Comparison of ENCODE assay signal across 30 cellular contexts in genomic region chr2:69225933-69226332, GRCh38.
DNase-seq lines count a peak whose midpoint lies in the region; ATAC-seq and TF ChIP-seq lines count a peak whose summit lies in the region.
"Had no signal": no experiment of that assay in that cellular context is flagged by ENCODE, and none has a peak within 500 bp of the region (broad histone marks: within the 10 kb centered on the region; RNA-seq: fewer than 3 reads in every experiment).

No MANE protein-coding gene starts in this region.

- peak overlapping the region; percentile 49 to 87 for H2BK12ac ChIP-seq in mesenchymal stem cell (ENCODE audit: low read length in 2 of 2)

- H3K18ac ChIP-seq in mesenchymal stem cell (ENCODE audit: low read depth in 1 of 2, low read length in 2 of 2), result peak overlapping the region; percentile 67 to 90

- no peaks in the 10 kb centered on the region for H3F3A ChIP-seq in PC-3 (ENCODE audit: low read length, unreplicated experiment)

- no peaks in the 10 kb centered on the region for H3K9me2 ChIP-seq in PC-3 (replicated peaks; ENCODE audit: low read length)

- peaks cover 6% of the 10 kb centered on the region for H3K4me1 ChIP-seq in mesenchymal stem cell (ENCODE audit: control insufficient read depth, insufficient read depth, low read depth, low read length)
- peaks cover 10% of the 10 kb centered on the region; the same call in 1 of the 2 replicates for H3K4me1 ChIP-seq in PC-3 (ENCODE audit: insufficient read depth, low read length)

- peak overlapping the region in 1 of 2 experiments; percentile 35 for H3K14ac ChIP-seq in mesenchymal stem cell (ENCODE audit: low read length in 2 of 2)

- peak overlapping the region; percentile 88 for H2BK120ac ChIP-seq in mesenchymal stem cell (ENCODE audit: low read depth, low read length)

- H2AFZ ChIP-seq in mesenchymal stem cell (ENCODE audit: low read depth, low read length) (no peak overlapping the region), PC-3 (ENCODE audit: low read length) (no peak overlapping the region)
- H2AFZ ChIP-seq: parathyroid adenoma had no signal

- no peak overlapping the region for H3K4me2 ChIP-seq in mesenchymal stem cell (ENCODE audit: low read length, poor library complexity, severe bottlenecking)
- no peak overlapping the region for H3K4me2 ChIP-seq in PC-3 (ENCODE audit: low read length)
- H3K4me2 ChIP-seq: A549 had no signal

- H3K27me3 ChIP-seq in mesenchymal stem cell (ENCODE audit: control insufficient read depth in 1 of 2, insufficient read depth in 1 of 2, low read length in 2 of 2) (no peaks in the 10 kb centered on the region), PC-3 (ENCODE audit: low read length) (no peaks in the 10 kb centered on the region)
- H3K27me3 ChIP-seq: cardiac muscle cell, foreskin keratinocyte, heart right ventricle, thyroid gland had no signal

- ATAC-seq in PC-3, result no peak
- ATAC-seq: A549; effector memory CD8-positive, alpha-beta T cell; foreskin keratinocyte; GM12878; heart right ventricle; lower lobe of right lung; Right ventricle myocardium inferior had no signal

- H3K79me2 ChIP-seq in PC-3 (ENCODE audit: low read length), result no peaks in the 10 kb centered on the region
- H3K79me2 ChIP-seq: parathyroid adenoma had no signal

- H3K9ac ChIP-seq in mesenchymal stem cell (ENCODE audit: low read length), result no peak overlapping the region
- H3K9ac ChIP-seq in PC-3 (ENCODE audit: low read length), result no peak overlapping the region
- H3K9ac ChIP-seq: parathyroid adenoma had no signal

- 46% methylated on average over 2 of the region's 2 CpGs for WGBS in mesenchymal stem cell

- H3K36me3 ChIP-seq in mesenchymal stem cell (ENCODE audit: control insufficient read depth in 1 of 2, insufficient read depth in 2 of 2, low read depth in 1 of 2, low read length in 2 of 2) (peaks cover 0 to 2% of the 10 kb centered on the region in 2 experiments), PC-3 (ENCODE audit: low read depth, low read length) (no peaks in the 10 kb centered on the region)
- H3K36me3 ChIP-seq: cardiac muscle cell, heart right ventricle, lower lobe of right lung, thyroid gland had no signal

- peak overlapping the region; percentile 17 to 63 for H3K4ac ChIP-seq in mesenchymal stem cell (ENCODE audit: low read depth in 1 of 2, low read length in 2 of 2)

- no TSS peak for BruUV-seq in PC-3 (replicated peaks; lab: Mats Ljungman, UMichigan)

- DNase-seq in AG20443 (ENCODE audit: low spot score) (peak; percentile 43), M059J (ENCODE audit: low read depth) (peak; percentile 64), choroid plexus epithelial cell (ENCODE audit: low read depth) (peak; percentile 16), mesenchymal stem cell (no peak), PC-3 (no peak), activated gamma-delta T cell treated with Interleukin-2 at 50 U/mL for 16 hours (no peak), 8988T (no peak), SK-N-DZ (ENCODE audit: low spot score) (no peak)
- DNase-seq: activated CD4-positive, alpha-beta memory T cell treated with anti-CD3 and anti-CD28 coated beads for 36 hours; activated CD4-positive, alpha-beta T cell treated with anti-CD3 and anti-CD28 coated beads for 1 hour; activated naive CD4-positive, alpha-beta T cell treated with Interleukin-2 at 50 U/mL for 16 hours; CD4-positive, alpha-beta memory T cell; effector memory CD8-positive, alpha-beta T cell; erythroblast; foreskin keratinocyte; heart right ventricle; Kasumi-1; lower lobe of right lung; NCI-H1436; NCI-H2081; NCI-H2227 treated with DMSO at 0.1 percent for 48 hours; NCI-H526; nephron progenitor cell; NK-92 treated with Interleukin-12 subunit alpha and Interleukin-12 subunit beta, amount 100 ng/mL, for 24 hours; thyroid gland had no signal

- H4K91ac ChIP-seq in mesenchymal stem cell (ENCODE audit: low read length), result peak overlapping the region; percentile 90

- H3K27ac ChIP-seq in mesenchymal stem cell (ENCODE audit: low read length, poor library complexity, severe bottlenecking), result no peak overlapping the region
- no peak overlapping the region for H3K27ac ChIP-seq in PC-3 (ENCODE audit: low read length)
- H3K27ac ChIP-seq: cardiac muscle cell, foreskin keratinocyte, lower lobe of right lung, parathyroid adenoma, thyroid gland had no signal

- H3K9me3 ChIP-seq in mesenchymal stem cell (ENCODE audit: control insufficient read depth, low read length) (no peaks in the 10 kb centered on the region), PC-3 (ENCODE audit: low read length) (no peaks in the 10 kb centered on the region)
- H3K9me3 ChIP-seq: A549, lower lobe of right lung, thyroid gland had no signal

- intact Hi-C loops in PC-3 (cut with micrococcal nuclease), result no loop called here

- H3K79me1 ChIP-seq in mesenchymal stem cell (replicated peaks; ENCODE audit: low read length, poor library complexity, severe bottlenecking), result no peaks in the 10 kb centered on the region

- no peak overlapping the region for H3K23ac ChIP-seq in mesenchymal stem cell (ENCODE audit: low read length in 2 of 2)

- peak overlapping the region; percentile 90 for H2BK15ac ChIP-seq in mesenchymal stem cell (ENCODE audit: low read depth, poor library complexity, severe bottlenecking)

- TF ChIP-seq CTCF in choroid plexus epithelial cell (conservative IDR thresholded peaks at IDR 0.05; ENCODE audit: low read depth, low read length), result no peak
- TF ChIP-seq CTCF in PC-3 (conservative IDR thresholded peaks at IDR 0.05; ENCODE audit: low read depth, low read length), result no peak

- peak overlapping the region; percentile 76 for H4K8ac ChIP-seq in mesenchymal stem cell (ENCODE audit: low read length)

- CTCF ChIA-PET in PC-3 (lab: Charles Lee), result no interaction called here

- POLR2A ChIA-PET in PC-3 (lab: Charles Lee; ENCODE audit: unreplicated experiment), result no interaction called here

- no peaks in the 10 kb centered on the region for H4K20me1 ChIP-seq in PC-3 (ENCODE audit: low read length)

- H2BK5ac ChIP-seq in mesenchymal stem cell (ENCODE audit: low read depth, low read length, poor library complexity, severe bottlenecking), result no peak overlapping the region

- no peak overlapping the region for H2AK5ac ChIP-seq in mesenchymal stem cell (ENCODE audit: low read length, severe bottlenecking)

- H3K4me3 ChIP-seq in choroid plexus epithelial cell (ENCODE audit: low read depth, low read length) (no peak overlapping the region), mesenchymal stem cell (ENCODE audit: insufficient read depth in 1 of 2, low read depth in 1 of 2, low read length in 2 of 2) (no peak overlapping the region), PC-3 (ENCODE audit: low read length) (no peak overlapping the region)
- H3K4me3 ChIP-seq: A549, cardiac muscle cell, GM12878, heart right ventricle, lower lobe of right lung, thyroid gland had no signal

Comparison
In these comparisons a context has a peak if more than half of its experiments do, and no peak if none do; other contexts are left out.
1. DNase-seq: peak in AG20443 (single experiment), M059J (single experiment) and choroid plexus epithelial cell (single experiment); none in mesenchymal stem cell (single experiment), PC-3 (single experiment), activated gamma-delta T cell treated with Interleukin-2 at 50 U/mL for 16 hours (single experiment), 8988T (single experiment) and SK-N-DZ (single experiment).